8 cellular contexts compared by ENCODE assay signal in genomic region chr1:40373323-40374283, GRCh38. TPM values are rescaled to one million over a fixed set of nuclear protein-coding genes. Genes with fewer than 3 reads are reported as not detected.
A peak's percentile ranks its signal among the peaks of the same experiment; 100 is the strongest.
DNase-seq lines count a peak whose midpoint lies in the region; ATAC-seq and TF ChIP-seq lines count a peak whose summit lies in the region.

Gene SMAP2, plus strand, starts transcription at chr1:40373727. Its CDS starts 394 bp downstream, at chr1:40374121.

- H3K79me2 ChIP-seq in hepatocyte, result peaks cover 40% of the 10 kb centered on the region

- peaks cover 6% of the 10 kb centered on the region for H3K4me1 ChIP-seq in hepatocyte (ENCODE audit: insufficient read depth)

- no peaks in the 10 kb centered on the region for H3K9me2 ChIP-seq in hepatocyte (replicated peaks; ENCODE audit: insufficient read depth)

- peak; percentile 41 for ATAC-seq in GM18508 (IDR thresholded peaks at IDR 0.05; ENCODE audit: insufficient read depth, unreplicated experiment)
- ATAC-seq in HG03025 (IDR thresholded peaks at IDR 0.05; ENCODE audit: low FRiP score, unreplicated experiment), result peak; percentile 55
- ATAC-seq in GM18519 (IDR thresholded peaks at IDR 0.05; ENCODE audit: low FRiP score, unreplicated experiment), result no peak

- no peaks in the 10 kb centered on the region for H3K27me3 ChIP-seq in hepatocyte

- H3K36me3 ChIP-seq in hepatocyte (replicated peaks; ENCODE audit: insufficient read depth, low read depth), result no peaks in the 10 kb centered on the region

- peak within 1 kb of the TSS; percentile 34 for H3K4me3 ChIP-seq in hepatocyte

- H4K20me1 ChIP-seq in hepatocyte (ENCODE audit: insufficient read depth, poor library complexity, severe bottlenecking), result no peaks in the 10 kb centered on the region

- 3% methylated on average over 32 of the region's 65 CpGs for WGBS in hepatocyte (ENCODE audit: low lambda C conversion rate, missing lambda C conversion rate)

- TF ChIP-seq CTCF in hepatocyte (IDR thresholded peaks at IDR 0.05; ENCODE audit: poor library complexity), result no peak

- H3K27ac ChIP-seq in hepatocyte, result peak within 1 kb of the TSS; percentile 87

- peak within 1 kb of the TSS; percentile 57 for H2AFZ ChIP-seq in hepatocyte

- peak within 1 kb of the TSS; percentile 93 for H3K4me2 ChIP-seq in hepatocyte

- no peaks in the 10 kb centered on the region for H3K9me3 ChIP-seq in hepatocyte (ENCODE audit: low read depth)

- DNase-seq in NCI-H2081 treated with DMSO at 0.1 percent for 48 hours (lab: John Stamatoyannopoulos, UW) (peak; percentile 59), T1000 (lab: John Stamatoyannopoulos, UW) (peak; percentile 92), astrocyte of the hippocampus (ENCODE audit: low read depth, low spot score) (peak; percentile 99), hepatocyte (ENCODE audit: low spot score) (peak; percentile 99), retina (peak; percentile 91)

RNA-seq across cellular contexts. Expression of gene SMAP2, which starts in this region (rescaled TPM):
- 23.1 and 23.9 TPM in 2 replicates for total RNA-seq in hepatocyte
- 22.9 and 25.0 TPM in 2 replicates for polyA plus RNA-seq in hepatocyte
